Comparison of ENCODE assay signal across 16 cellular contexts in the genomic region with DNA sequence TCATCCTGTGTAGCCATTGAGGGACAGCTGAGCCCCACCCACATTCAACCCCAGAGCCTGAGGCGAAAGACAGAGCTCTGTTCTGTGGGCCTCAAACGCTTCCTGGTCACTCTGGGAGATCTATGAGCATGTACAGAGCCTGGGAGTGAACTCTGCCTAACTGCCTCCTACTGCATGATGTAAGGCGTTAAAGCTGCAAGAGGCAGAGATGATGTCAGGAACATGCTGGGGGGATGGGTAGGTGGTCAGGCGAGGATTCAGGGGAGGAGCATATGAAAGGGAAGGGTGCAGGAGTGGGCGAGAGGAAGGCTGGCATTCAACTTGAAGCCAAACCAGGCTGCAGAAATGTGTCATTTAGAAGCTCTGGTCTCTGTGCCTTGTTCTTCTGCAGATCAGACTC.
A peak's percentile ranks its signal among the peaks of the same experiment; 100 is the strongest.
DNase-seq lines count a peak whose midpoint lies in the region; TF ChIP-seq lines count a peak whose summit lies in the region.
"Had no signal": no experiment of that assay in that cellular context is flagged by ENCODE, and none has a peak within 500 bp of the region (broad histone marks: within the 10 kb centered on the region; RNA-seq: fewer than 3 reads in every experiment).

No MANE protein-coding gene starts in this region.

- H3K9me3 ChIP-seq in breast epithelium (no peaks in the 10 kb centered on the region), right atrium auricular region (no peaks in the 10 kb centered on the region)
- H3K9me3 ChIP-seq: BLaER1 treated with 17β-estradiol and CSF1 and Interleukin-3, amounts not matched to agents 10 nM and 100 nM had no signal

- no TSS peak for BruUV-seq in MCF 10A (replicated peaks; lab: Mats Ljungman, UMichigan)

- no peak for DNase-seq in MCF 10A (ENCODE audit: unreplicated experiment)
- no peak for DNase-seq in breast epithelium (ENCODE audit: low spot score in 2 of 2)
- DNase-seq in kidney tubule cell (ENCODE audit: low spot score): peak; percentile 39
- DNase-seq in renal cortical epithelial cell (ENCODE audit: low read depth): peak; percentile 83
- no peak for DNase-seq in C1 segment of cervical spinal cord (lab: John Stamatoyannopoulos, UW)
- DNase-seq in right atrium auricular region (ENCODE audit: low spot score): no peak
- DNase-seq in AML-193 (lab: John Stamatoyannopoulos, UW): no peak
- DNase-seq: 8988T; Calu3; CD4-positive, alpha-beta T cell; DMS 273 treated with DMSO at 0.1 percent for 48 hours; GOT3; HCEC 1CT had no signal

- H3K9me3 Mint-ChIP-seq in MCF 10A (ENCODE audit: unreplicated experiment): no peaks in the 10 kb centered on the region
- H3K9me3 Mint-ChIP-seq: CD4-positive, alpha-beta T cell had no signal

- no peak overlapping the region for H3K27ac ChIP-seq in breast epithelium
- H3K27ac ChIP-seq in right atrium auricular region: no peak overlapping the region
- H3K27ac ChIP-seq: BLaER1 treated with 17β-estradiol and CSF1 and Interleukin-3, amounts not matched to agents 10 nM and 100 nM; HL-60 had no signal

- intact Hi-C loops in MCF 10A (cut with micrococcal nuclease) (no loop called here), breast epithelium (cut with DNase I; ENCODE audit: low total_unique reads) (no loop called here)

- no peak overlapping the region for H3K4me3 Mint-ChIP-seq in MCF 10A (ENCODE audit: unreplicated experiment)
- H3K4me3 Mint-ChIP-seq: CD4-positive, alpha-beta T cell had no signal

- POLR2A ChIA-PET in MCF 10A (lab: Yijun Ruan, JAX): interaction anchor here (0.6 to 1.7 kb wide), 2 partner anchors 92 to 420 kb away, joined by 3 to 4 read pairs; no protein-coding TSS in a partner anchor

- no peaks in the 10 kb centered on the region for H3K36me3 Mint-ChIP-seq in MCF 10A (ENCODE audit: insufficient read depth, unreplicated experiment)

- peak overlapping the region; percentile 42 for H3K27ac Mint-ChIP-seq in MCF 10A (ENCODE audit: low read depth, unreplicated experiment)
- H3K27ac Mint-ChIP-seq: CD4-positive, alpha-beta T cell had no signal

- CTCF ChIA-PET in MCF 10A (lab: Yijun Ruan, JAX): interaction anchor here (0.6 to 1.0 kb wide), 3 partner anchors 10 to 106 kb away, joined by 3 read pairs; no protein-coding TSS in a partner anchor

- TF ChIP-seq CTCF in MCF 10A (IDR thresholded peaks at IDR 0.05; ENCODE audit: unreplicated experiment): no peak
- no peak for TF ChIP-seq CTCF in breast epithelium (IDR thresholded peaks at IDR 0.05)
- TF ChIP-seq CTCF in right atrium auricular region (IDR thresholded peaks at IDR 0.05): no peak

- H3K4me1 Mint-ChIP-seq in MCF 10A (ENCODE audit: insufficient read depth, unreplicated experiment): peaks cover 11% of the 10 kb centered on the region

- H3K4me1 ChIP-seq in breast epithelium: no peaks in the 10 kb centered on the region
- peaks cover 0 to 16% of the 10 kb centered on the region in 2 donors for H3K4me1 ChIP-seq in right atrium auricular region

- H3K27me3 ChIP-seq in breast epithelium (no peaks in the 10 kb centered on the region), right atrium auricular region (no peaks in the 10 kb centered on the region)
- H3K27me3 ChIP-seq: BLaER1 treated with 17β-estradiol and CSF1 and Interleukin-3, amounts not matched to agents 10 nM and 100 nM had no signal

- H3K4me3 ChIP-seq in breast epithelium (no peak overlapping the region), right atrium auricular region (no peak overlapping the region)
- H3K4me3 ChIP-seq: BLaER1 treated with 17β-estradiol and CSF1 and Interleukin-3, amounts not matched to agents 10 nM and 100 nM; GM12878 had no signal

- H3K36me3 ChIP-seq in breast epithelium (no peaks in the 10 kb centered on the region), right atrium auricular region (no peaks in the 10 kb centered on the region)
- H3K36me3 ChIP-seq: BLaER1 treated with 17β-estradiol and CSF1 and Interleukin-3, amounts not matched to agents 10 nM and 100 nM had no signal

- H3K27me3 Mint-ChIP-seq in MCF 10A (ENCODE audit: insufficient read depth, unreplicated experiment): no peaks in the 10 kb centered on the region

- no peak for TF ChIP-seq POLR2A in breast epithelium (IDR thresholded peaks at IDR 0.05)

Comparison
In these comparisons a context has a peak if more than half of its experiments do, and no peak if none do; other contexts are left out.
1. DNase-seq: peak in kidney tubule cell (single experiment) and renal cortical epithelial cell (single experiment); none in MCF 10A (single experiment), breast epithelium (0 of 2), C1 segment of cervical spinal cord (0 of 14), right atrium auricular region (single experiment) and AML-193 (0 of 2).